ENCODE assay signal across 8 cellular contexts in the genomic region with DNA sequence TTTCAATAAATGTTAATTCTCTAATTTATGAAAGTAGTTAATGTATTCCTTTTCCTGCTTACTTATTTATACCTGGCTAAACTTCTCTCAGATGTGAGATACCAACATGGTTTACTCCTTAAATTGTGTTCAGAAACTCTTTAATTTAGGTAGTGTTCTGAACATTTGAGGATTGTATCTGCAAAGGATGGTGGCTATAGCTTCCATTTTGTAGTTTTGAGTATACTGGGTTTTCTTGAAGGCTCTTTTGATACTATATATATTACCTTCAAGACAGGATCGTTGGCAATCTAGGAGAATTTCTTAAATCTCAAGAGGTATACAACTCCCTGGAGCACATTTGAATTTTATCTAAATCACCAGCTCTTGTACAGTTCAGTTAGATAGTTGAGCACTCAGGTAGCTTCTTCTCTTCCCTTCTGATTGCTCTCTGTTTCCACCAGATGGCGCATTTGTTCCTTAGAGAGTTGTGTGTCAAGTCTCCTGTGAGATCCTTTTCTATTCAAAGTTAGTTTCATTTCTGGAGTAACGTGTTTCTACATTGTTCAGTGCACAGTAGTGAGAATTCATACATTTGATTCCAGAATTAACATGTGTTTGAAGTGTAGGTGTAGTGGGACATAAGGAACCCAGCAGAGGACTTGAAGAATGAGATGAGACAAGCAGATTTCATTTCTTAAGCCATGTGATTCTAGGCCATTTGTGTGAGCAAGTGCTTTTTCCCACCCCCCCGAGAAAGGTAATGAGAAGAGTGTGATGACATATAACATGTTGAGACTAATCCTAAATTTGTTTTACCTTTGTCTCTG.
DNase-seq lines count a peak whose midpoint lies in the region; ATAC-seq, FAIRE-seq and TF ChIP-seq lines count a peak whose summit lies in the region.
"Not testable (repeated sequence)": the region's sequence is repeated elsewhere in the genome, so short reads cannot be mapped to it uniquely, and the experiment has no call there.

No MANE protein-coding gene starts in this region.

- peaks cover 23% of the 10 kb centered on the region for H3K79me2 ChIP-seq in Karpas-422 (ENCODE audit: low read length)
- not testable (repeated sequence) for H3K79me2 ChIP-seq in H1 (ENCODE audit: control insufficient read depth in 1 of 2, insufficient read depth in 2 of 2, low read length in 2 of 2)

- H3K23me2 ChIP-seq in H1 (ENCODE audit: low read depth, low read length): not testable (repeated sequence)

- not testable (repeated sequence) for H2BK20ac ChIP-seq in H1 (ENCODE audit: low read length)

- H4K5ac ChIP-seq in H1 (ENCODE audit: insufficient read length, low read depth, low read length): not testable (repeated sequence)

- not testable (repeated sequence) for H3K23ac ChIP-seq in H1 (ENCODE audit: insufficient read length)

- not testable (repeated sequence) for H3K56ac ChIP-seq in H1 (replicated peaks; ENCODE audit: insufficient read length, low read depth, low read length)

- H4K20me1 ChIP-seq in Karpas-422 (ENCODE audit: insufficient read depth, low read depth, low read length); H1 (replicated peaks in 1 of 2; ENCODE audit: control insufficient read depth in 1 of 2, insufficient read depth in 2 of 2, low read length in 2 of 2): not testable (repeated sequence)

- not testable (repeated sequence) for H2BK120ac ChIP-seq in H1 (replicated peaks; ENCODE audit: low read depth, low read length)

- H2BK5ac ChIP-seq in H1 (ENCODE audit: low read depth, low read length): not testable (repeated sequence)

- intact Hi-C loops in stomach (cut with DNase I; ENCODE audit: low total_unique reads): not testable (repeated sequence)

- peaks cover 11% of the 10 kb centered on the region for H3K4me1 ChIP-seq in Karpas-422 (ENCODE audit: low read length)
- not testable (repeated sequence) for H3K4me1 ChIP-seq in H1 (replicated peaks in 1 of 4; ENCODE audit: control insufficient read depth in 3 of 4, insufficient read depth in 4 of 4, low read length in 3 of 4); stomach

- H2AK5ac ChIP-seq in H1 (ENCODE audit: low read depth, low read length): not testable (repeated sequence)

- peak; percentile 22 to 23; a peak in 3 of 4 replicates for TF ChIP-seq RAD21 in H1 (IDR thresholded peaks at IDR 0.05 in 1 of 2, conservative IDR thresholded peaks at IDR 0.05 in 1 of 2; ENCODE audit: low read depth in 2 of 2, low read length in 2 of 2)

- H3K14ac ChIP-seq in H1 (ENCODE audit: insufficient read length): not testable (repeated sequence)

- not testable (repeated sequence) for H3K36me3 ChIP-seq in Karpas-422 (ENCODE audit: insufficient read depth, low read length); H1 (ENCODE audit: control insufficient read depth in 2 of 4, insufficient read depth in 4 of 4, low read length in 3 of 4)
- H3K36me3 ChIP-seq in stomach: peaks cover 0 to 26% (median 16%) of the 10 kb centered on the region in 4 donors

- H3K9me2 ChIP-seq in Karpas-422 (replicated peaks; ENCODE audit: insufficient read depth, low read length): not testable (repeated sequence)

- FAIRE-seq in H1 (lab: Jason Lieb, UNC): peak; percentile 90

- H2BK15ac ChIP-seq in H1 (ENCODE audit: low read length): not testable (repeated sequence)

- not testable (repeated sequence) for H2AFZ ChIP-seq in Karpas-422 (ENCODE audit: low read length); H1 (ENCODE audit: low read length)

- H3K9ac ChIP-seq in Karpas-422 (ENCODE audit: low read length): peak overlapping the region; percentile 50; the same call in 1 of the 2 replicates
- H3K9ac ChIP-seq in H1 (replicated peaks in 1 of 4; ENCODE audit: extremely low read depth in 1 of 4, low read depth in 3 of 4, low read length in 3 of 4): not testable (repeated sequence)

- POLR2A ChIA-PET in H1 (lab: Charles Lee; ENCODE audit: partially characterized antibody): not testable (repeated sequence)

- not testable (repeated sequence) for H3K4ac ChIP-seq in H1 (replicated peaks; ENCODE audit: insufficient read length, low read depth, low read length)

- peak overlapping the region; percentile 63 for H3K4me2 ChIP-seq in Karpas-422 (ENCODE audit: low read depth, low read length, poor library complexity, severe bottlenecking)
- not testable (repeated sequence) for H3K4me2 ChIP-seq in H1 (ENCODE audit: insufficient read depth in 1 of 2, low read depth in 2 of 2, low read length in 2 of 2)

- not testable (repeated sequence) for H3K27me3 ChIP-seq in Karpas-422 (ENCODE audit: low read length); H1 (replicated peaks in 1 of 4; ENCODE audit: control insufficient read depth in 3 of 4, extremely low read depth in 1 of 4, insufficient read depth in 3 of 4, low read length in 3 of 4); stomach

- TF ChIP-seq POLR2A in H1 (IDR thresholded peaks at IDR 0.05; ENCODE audit: control extremely low read depth in 1 of 2, low read depth in 2 of 2, low read length in 2 of 2); stomach (IDR thresholded peaks at IDR 0.05): not testable (repeated sequence)

- peak; percentile 39 for DNase-seq in G401 (ENCODE audit: low spot score)
- DNase-seq in Karpas-422: peak; percentile 72
- peak; percentile 24 for DNase-seq in NOMO-1 treated with dmso at 0.1 percent for 144 hours (lab: John Stamatoyannopoulos, UW; ENCODE audit: unreplicated experiment)
- DNase-seq in activated CD4-positive, alpha-beta T cell treated with anti-CD3 and anti-CD28 coated beads, Interleukin-2, amount 50 U/mL, for 4 hours: peak; percentile 4 to 6
- not testable (repeated sequence) for DNase-seq in H1 (ENCODE audit: low read depth in 1 of 2, low spot score in 2 of 2); stomach
- DNase-seq in lung microvascular endothelial cell (ENCODE audit: low read depth in 2 of 2): peak; percentile 36 to 56

- ATAC-seq in GM21825 (IDR thresholded peaks at IDR 0.05; ENCODE audit: unreplicated experiment): peak; percentile 69

- H3K79me1 ChIP-seq in H1 (ENCODE audit: low read depth, low read length): not testable (repeated sequence)

- not testable (repeated sequence) for H3K9me3 ChIP-seq in Karpas-422 (ENCODE audit: low read length); H1 (ENCODE audit: insufficient read depth in 2 of 2, low read depth in 1 of 2, low read length in 1 of 2); stomach

- not testable (repeated sequence) for H3K18ac ChIP-seq in H1 (ENCODE audit: extremely low read depth, low read length)

- peak overlapping the region; percentile 48; the same call in 1 of the 2 replicates for H3K4me3 ChIP-seq in Karpas-422 (ENCODE audit: low read length)
- not testable (repeated sequence) for H3K4me3 ChIP-seq in H1 (ENCODE audit: extremely low read depth in 1 of 4, insufficient read depth in 2 of 4, low read depth in 3 of 4, low read length in 4 of 4); stomach

- not testable (repeated sequence) for H4K91ac ChIP-seq in H1 (replicated peaks; ENCODE audit: insufficient read length, low read length)

- CTCF ChIA-PET in H1 (lab: Charles Lee; ENCODE audit: partially characterized antibody): interaction anchor here (0.6 to 1.0 kb wide), 9 partner anchors 13 to 418 kb away, joined by 3 to 6 read pairs (median 3); no protein-coding TSS in a partner anchor

- not testable (repeated sequence) for H4K8ac ChIP-seq in H1 (ENCODE audit: extremely low read depth, insufficient read depth, low read length)

- TF ChIP-seq CTCF in H1 (IDR thresholded peaks at IDR 0.05; ENCODE audit: control extremely low read depth in 1 of 3, insufficient read depth in 1 of 3, low read depth in 1 of 3, low read length in 3 of 3) (peak in 1 of 3 experiments; percentile 24; a peak in 1 of 4 replicates), stomach (IDR thresholded peaks at IDR 0.05) (peak in 5 of 7 experiments; percentile 28 to 51 (median 38))

- TF ChIP-seq EP300 in H1 (IDR thresholded peaks at IDR 0.05; ENCODE audit: borderline replicate concordance in 1 of 2, low read depth in 2 of 2, low read length in 2 of 2); stomach (IDR thresholded peaks at IDR 0.05): not testable (repeated sequence)

- in situ Hi-C loops in G401 (cut with HindIII; ENCODE audit: low sequenced_read_pairs): not testable (repeated sequence)

- 25% methylated on average over 4 of the region's 4 CpGs; no CpG with 5 or more reads in 1 of the 2 experiments for WGBS in H1 (ENCODE audit: extremely low coverage in 1 of 2, insufficient coverage in 1 of 2, insufficient read length in 1 of 2, insufficient replicate concordance in 2 of 2, low coverage in 1 of 2, low lambda C conversion rate in 2 of 2, missing lambda C conversion rate in 1 of 2), 2 experiments
- WGBS in stomach, 5 donors: 9 to 15% (median 12%) methylated on average over 4 of the region's 4 CpGs

- H3K27ac ChIP-seq in Karpas-422 (ENCODE audit: low read length): peak overlapping the region; percentile 66
- not testable (repeated sequence) for H3K27ac ChIP-seq in H1 (ENCODE audit: low read depth, low read length); stomach

- H2BK12ac ChIP-seq in H1 (ENCODE audit: low read depth, low read length): not testable (repeated sequence)
